9 cellular contexts compared by ENCODE assay signal in the genomic region with DNA sequence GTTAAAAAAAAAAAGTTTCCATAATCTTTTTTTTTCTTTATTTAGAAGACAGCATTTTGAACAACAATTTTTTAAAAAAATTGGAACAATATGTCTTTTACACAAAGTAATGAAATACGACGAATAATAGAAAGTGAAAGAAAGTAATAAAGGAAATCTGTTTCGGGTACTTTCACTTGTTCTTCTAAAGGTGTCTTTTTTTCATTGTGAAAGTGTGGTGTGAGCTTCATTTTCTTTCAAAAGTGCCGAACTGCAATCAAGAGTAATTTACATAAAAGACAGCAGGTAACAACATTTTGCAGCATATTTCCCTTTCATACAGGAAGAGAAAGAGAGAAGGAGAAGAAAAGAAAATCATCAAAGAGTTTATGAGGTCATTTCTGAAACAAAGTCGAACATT.
DNase-seq lines count a peak whose midpoint lies in the region; ATAC-seq and TF ChIP-seq lines count a peak whose summit lies in the region.
"Had no signal": no experiment of that assay in that cellular context is flagged by ENCODE, and none has a peak within 500 bp of the region (broad histone marks: within the 10 kb centered on the region; RNA-seq: fewer than 3 reads in every experiment).

No MANE protein-coding gene starts in this region.

- TF ChIP-seq POLR2A in ovary (IDR thresholded peaks at IDR 0.05): no peak

- TF ChIP-seq EP300 in ovary (IDR thresholded peaks at IDR 0.05): no peak

- H3K4me3 ChIP-seq in ovary: peak overlapping the region; percentile 17

- H3K27ac ChIP-seq in ovary: no peak overlapping the region
- H3K27ac ChIP-seq: parathyroid adenoma had no signal

- no peaks in the 10 kb centered on the region for H3K27me3 Mint-ChIP-seq in activated naive CD8-positive, alpha-beta T cell treated with anti-CD3 and anti-CD28 coated beads for 36 hours

- H3K27me3 ChIP-seq in ovary: no peaks in the 10 kb centered on the region

- no peaks in the 10 kb centered on the region for H3K9me3 ChIP-seq in ovary

- no peak for TF ChIP-seq CTCF in ovary (IDR thresholded peaks at IDR 0.05)

- intact Hi-C loops in ovary (cut with DNase I): no loop called here

- H3K4me1 Mint-ChIP-seq in activated naive CD8-positive, alpha-beta T cell treated with anti-CD3 and anti-CD28 coated beads for 36 hours: peaks cover 7% of the 10 kb centered on the region

- no peaks in the 10 kb centered on the region for H3K36me3 Mint-ChIP-seq in activated naive CD8-positive, alpha-beta T cell treated with anti-CD3 and anti-CD28 coated beads for 36 hours

- H3K4me3 Mint-ChIP-seq in activated naive CD8-positive, alpha-beta T cell treated with anti-CD3 and anti-CD28 coated beads for 36 hours: peak overlapping the region; percentile 67

- DNase-seq in NCI-H345 treated with DMSO at 0.1 percent for 48 hours (lab: John Stamatoyannopoulos, UW; ENCODE audit: unreplicated experiment): peak; percentile 19
- DNase-seq in NCI-H345 (lab: John Stamatoyannopoulos, UW): no peak
- DNase-seq in activated naive CD8-positive, alpha-beta T cell treated with anti-CD3 and anti-CD28 coated beads for 36 hours: no peak
- DNase-seq in ovary: no peak
- DNase-seq in H4 (ENCODE audit: low spot score): no peak
- no peak for DNase-seq in activated CD4-positive, CD25-positive, alpha-beta regulatory T cell treated with anti-CD3 and anti-CD28 coated beads, Interleukin-2, amount 50 U/mL, for 72 hours

- WGBS in ovary, 3 donors: 4 to 14% (median 4%) methylated on average over 5 of the region's 5 CpGs

- H3K9me3 Mint-ChIP-seq in activated naive CD8-positive, alpha-beta T cell treated with anti-CD3 and anti-CD28 coated beads for 36 hours: peaks cover 1% of the 10 kb centered on the region

- no peak overlapping the region for H3K27ac Mint-ChIP-seq in activated naive CD8-positive, alpha-beta T cell treated with anti-CD3 and anti-CD28 coated beads for 36 hours

- ATAC-seq in HG03354 (IDR thresholded peaks at IDR 0.05; ENCODE audit: poor library complexity, severe bottlenecking, unreplicated experiment): peak; percentile 83
- no peak for ATAC-seq in HG03439 (IDR thresholded peaks at IDR 0.05; ENCODE audit: unreplicated experiment)

- H3K36me3 ChIP-seq in ovary: no peaks in the 10 kb centered on the region

- no peaks in the 10 kb centered on the region for H3K4me1 ChIP-seq in ovary (ENCODE audit: insufficient read depth)
- H3K4me1 ChIP-seq: parathyroid adenoma had no signal
